29 cellular contexts compared by ENCODE assay signal in genomic region chr1:113797472-113797871, GRCh38. TPM values are rescaled to one million over a fixed set of nuclear protein-coding genes. Genes with fewer than 3 reads are reported as not detected.
DNase-seq lines count a peak whose midpoint lies in the region; ATAC-seq and TF ChIP-seq lines count a peak whose summit lies in the region.
"Had no signal": no experiment of that assay in that cellular context is flagged by ENCODE, and none has a peak within 500 bp of the region (broad histone marks: within the 10 kb centered on the region; RNA-seq: fewer than 3 reads in every experiment).

No MANE protein-coding gene starts in this region.

- no peaks in the 10 kb centered on the region for H3K9me3 Mint-ChIP-seq in natural killer cell
- H3K9me3 Mint-ChIP-seq in natural killer cell treated with Interleukin-12 subunit alpha and Interleukin-12 subunit beta and Interleukin-15 and Interleukin-18, amount 100 ng/mL, for 72 hours: no peaks in the 10 kb centered on the region
- H3K9me3 Mint-ChIP-seq: CD8-positive, alpha-beta memory T cell; GM23338; HFFc6 had no signal

- no peak for TF ChIP-seq EP300 in gastroesophageal sphincter (IDR thresholded peaks at IDR 0.05)

- H3K27me3 ChIP-seq in OCI-LY3 (ENCODE audit: low read depth, low read length) (no peaks in the 10 kb centered on the region), gastroesophageal sphincter (no peaks in the 10 kb centered on the region)
- H3K27me3 ChIP-seq: Peyer's patch had no signal

- peak overlapping the region; percentile 3; the same call in 1 of the 2 replicates for H3K4me2 ChIP-seq in OCI-LY3 (ENCODE audit: low read length)
- H3K4me2 ChIP-seq: A549, GM23338 had no signal

- H3K4me3 ChIP-seq in OCI-LY3 (ENCODE audit: low read length) (no peak overlapping the region), gastroesophageal sphincter (no peak overlapping the region)
- H3K4me3 ChIP-seq: A549, GM23338, HAP-1, Peyer's patch, SK-N-MC had no signal

- H3K4me1 ChIP-seq in OCI-LY3 (ENCODE audit: low read length): peaks cover 27% of the 10 kb centered on the region
- peaks cover 0 to 64% (median 4%) of the 10 kb centered on the region in 3 donors for H3K4me1 ChIP-seq in gastroesophageal sphincter
- H3K4me1 ChIP-seq: Peyer's patch had no signal

- no peak overlapping the region for H3K4me3 Mint-ChIP-seq in natural killer cell
- H3K4me3 Mint-ChIP-seq in natural killer cell treated with Interleukin-12 subunit alpha and Interleukin-12 subunit beta and Interleukin-15 and Interleukin-18, amount 100 ng/mL, for 72 hours: no peak overlapping the region
- H3K4me3 Mint-ChIP-seq: CD8-positive, alpha-beta memory T cell; GM23338; HFFc6 had no signal

- peak overlapping the region; percentile 29 to 34 for H3K27ac Mint-ChIP-seq in natural killer cell
- H3K27ac Mint-ChIP-seq in natural killer cell treated with Interleukin-12 subunit alpha and Interleukin-12 subunit beta and Interleukin-15 and Interleukin-18, amount 100 ng/mL, for 72 hours: no peak overlapping the region
- H3K27ac Mint-ChIP-seq: GM23338, HFFc6 had no signal

- intact Hi-C loops in natural killer cell (cut with micrococcal nuclease): no loop called here
- intact Hi-C loops in Right ventricle myocardium inferior (cut with DNase I): no loop called here

- no peaks in the 10 kb centered on the region for H3K27me3 Mint-ChIP-seq in natural killer cell (ENCODE audit: low read depth in 2 of 2)
- H3K27me3 Mint-ChIP-seq in natural killer cell treated with Interleukin-12 subunit alpha and Interleukin-12 subunit beta and Interleukin-15 and Interleukin-18, amount 100 ng/mL, for 72 hours: no peaks in the 10 kb centered on the region
- H3K27me3 Mint-ChIP-seq: CD8-positive, alpha-beta memory T cell had no signal

- peaks cover 6% of the 10 kb centered on the region for H3K36me3 Mint-ChIP-seq in natural killer cell
- peaks cover 20% of the 10 kb centered on the region for H3K36me3 Mint-ChIP-seq in natural killer cell treated with Interleukin-12 subunit alpha and Interleukin-12 subunit beta and Interleukin-15 and Interleukin-18, amount 100 ng/mL, for 72 hours

- DNase-seq in natural killer cell (no peak), caudate nucleus (lab: John Stamatoyannopoulos, UW) (no peak), Right ventricle myocardium inferior (ENCODE audit: missing footprints) (no peak)
- no peak for DNase-seq in natural killer cell treated with Interleukin-12 subunit alpha and Interleukin-12 subunit beta and Interleukin-15 and Interleukin-18, amount 100 ng/mL, for 72 hours (ENCODE audit: low spot score)
- DNase-seq: C1 segment of cervical spinal cord; CD8-positive, alpha-beta memory T cell; DMS 273 treated with DMSO at 0.1 percent for 48 hours; DMS79; EL; GDM1; HFFc6; KBM-7; MV-4-11; NCI-H1105; NCI-H146; NCI-H1930; NCI-H2107; NCI-H446 treated with DMSO at 0.1 percent for 48 hours; NCI-H526; NCI-H82; Peyer's patch; SIG-M5 had no signal

- TF ChIP-seq CTCF in natural killer cell (IDR thresholded peaks at IDR 0.05): no peak
- TF ChIP-seq CTCF in OCI-LY3 (IDR thresholded peaks at IDR 0.05; ENCODE audit: low read depth, low read length): no peak
- TF ChIP-seq CTCF in gastroesophageal sphincter (IDR thresholded peaks at IDR 0.05): no peak

- H2AFZ ChIP-seq in OCI-LY3 (ENCODE audit: low read depth, low read length): no peak overlapping the region
- H2AFZ ChIP-seq: GM23338 had no signal

- no peak for TF ChIP-seq POLR2A in gastroesophageal sphincter (IDR thresholded peaks at IDR 0.05)

- WGBS in gastroesophageal sphincter (ENCODE audit: low coverage in 1 of 2), 2 donors: 87 to 91% methylated on average over 4 of the region's 4 CpGs

- peaks cover 46% of the 10 kb centered on the region for H3K79me2 ChIP-seq in OCI-LY3 (ENCODE audit: low read length)

- ATAC-seq in natural killer cell (no peak), Right ventricle myocardium inferior (no peak), gastroesophageal sphincter (no peak), GM19397 (IDR thresholded peaks at IDR 0.05; ENCODE audit: unreplicated experiment) (no peak)
- no peak for ATAC-seq in natural killer cell treated with Interleukin-12 subunit alpha and Interleukin-12 subunit beta and Interleukin-15 and Interleukin-18, amount 100 ng/mL, for 72 hours
- ATAC-seq: A549, GM23338 had no signal

- H3K36me3 ChIP-seq in OCI-LY3 (replicated peaks; ENCODE audit: low read depth, low read length) (peaks cover 27% of the 10 kb centered on the region), gastroesophageal sphincter (peaks cover 0 to 30% of the 10 kb centered on the region in 2 donors)

- H3K27ac ChIP-seq in OCI-LY3 (ENCODE audit: low read length) (no peak overlapping the region), caudate nucleus (ENCODE audit: low read depth, low read length) (peak overlapping the region; percentile 61), gastroesophageal sphincter (no peak overlapping the region)
- H3K27ac ChIP-seq: A549, Peyer's patch, SK-N-MC had no signal

- peaks cover 33 to 41% of the 10 kb centered on the region in 2 donors for H3K4me1 Mint-ChIP-seq in natural killer cell
- peaks cover 26 to 28% of the 10 kb centered on the region in 2 donors for H3K4me1 Mint-ChIP-seq in natural killer cell treated with Interleukin-12 subunit alpha and Interleukin-12 subunit beta and Interleukin-15 and Interleukin-18, amount 100 ng/mL, for 72 hours (ENCODE audit: low read depth in 2 of 2)

- H3K9me3 ChIP-seq in OCI-LY3 (ENCODE audit: insufficient read depth, low read length): no peaks in the 10 kb centered on the region
- no peaks in the 10 kb centered on the region for H3K9me3 ChIP-seq in gastroesophageal sphincter
- H3K9me3 ChIP-seq: A549, HAP-1, Peyer's patch had no signal

- H3K9ac ChIP-seq in OCI-LY3 (ENCODE audit: low read length): no peak overlapping the region

- H4K20me1 ChIP-seq in OCI-LY3 (ENCODE audit: insufficient read depth, low read length): peaks cover 14% of the 10 kb centered on the region

RNA-seq across cellular contexts. Expression of gene RSBN1, which starts 14.8 kb away (rescaled TPM):
- total RNA-seq in natural killer cell: 10 to 100 TPM; 30.1 to 37.9 (median 36.5) TPM
- total RNA-seq in natural killer cell treated with Interleukin-12 subunit alpha and Interleukin-12 subunit beta and Interleukin-15 and Interleukin-18, amount 100 ng/mL, for 72 hours: 10 to 100 TPM; 18.7 to 27.7 TPM
- 10.1 TPM for total RNA-seq in Right ventricle myocardium inferior
- 10 to 100 TPM; 20.2 to 25.4 (median 22.6) TPM for total RNA-seq in gastroesophageal sphincter

RNA-seq across cellular contexts. Expression of gene PHTF1, which starts 38.2 kb away (rescaled TPM):
- total RNA-seq in natural killer cell: 10 to 100 TPM; 37.1 to 40.7 (median 40.6) TPM
- 10 to 100 TPM; 29.0 to 44.0 TPM for total RNA-seq in natural killer cell treated with Interleukin-12 subunit alpha and Interleukin-12 subunit beta and Interleukin-15 and Interleukin-18, amount 100 ng/mL, for 72 hours
- total RNA-seq in Right ventricle myocardium inferior: 6.4 TPM
- 10 to 100 TPM in 3 of 4 donors, 1 to 10 TPM in 1; 10.0 to 14.8 (median 11.1) TPM for total RNA-seq in gastroesophageal sphincter

Comparison
In these comparisons a context has a peak if more than half of its experiments do, and no peak if none do; other contexts are left out.
1. H3K27ac Mint-ChIP-seq: peak in natural killer cell (2 of 2); none in natural killer cell treated with Interleukin-12 subunit alpha and Interleukin-12 subunit beta and Interleukin-15 and Interleukin-18, amount 100 ng/mL, for 72 hours (0 of 2).